In the genomic region with DNA sequence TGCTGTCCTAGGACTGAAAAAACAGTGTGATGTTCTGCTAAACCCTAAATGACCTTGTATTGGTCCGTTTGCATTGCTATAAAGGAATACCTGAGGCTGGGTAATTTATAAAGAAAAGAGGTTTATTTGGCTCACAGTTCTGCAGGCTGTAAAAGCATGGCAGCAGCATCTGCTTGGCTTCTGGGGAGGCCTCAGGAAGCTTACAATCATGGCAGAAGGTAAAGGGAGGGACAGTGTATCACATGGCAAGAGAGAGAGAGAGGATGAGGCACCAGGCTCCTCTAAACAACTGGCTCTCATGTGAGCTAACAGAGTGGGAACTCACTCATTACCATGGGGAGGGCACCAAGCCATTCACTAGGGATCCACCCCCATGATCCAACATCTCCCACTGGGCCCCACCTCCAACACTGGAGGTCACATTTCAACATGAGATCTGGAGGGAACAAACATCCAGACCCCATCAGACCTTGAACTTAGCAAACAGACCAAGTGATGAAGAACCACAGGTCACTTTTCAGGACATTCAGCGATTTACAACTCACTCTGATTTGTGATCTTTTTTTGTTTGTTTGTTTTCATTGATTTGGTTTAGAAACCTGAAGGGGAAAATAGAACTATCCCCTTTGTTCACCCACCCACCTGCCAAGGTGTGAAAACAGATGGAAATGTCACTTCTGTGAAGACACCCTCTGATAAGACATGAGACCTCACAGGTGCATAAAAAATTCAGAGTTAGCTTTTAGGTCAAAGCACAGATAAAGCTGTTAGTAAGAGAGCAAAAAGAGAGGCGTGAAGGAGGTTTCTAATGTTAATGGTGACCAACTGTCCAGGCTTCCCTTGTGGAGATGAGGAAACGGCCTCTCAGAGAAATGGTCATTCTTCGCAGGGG, we compare ENCODE assay signal across 22 cellular contexts.
DNase-seq lines count a peak whose midpoint lies in the region; ATAC-seq and TF ChIP-seq lines count a peak whose summit lies in the region.
"Had no signal": no experiment of that assay in that cellular context is flagged by ENCODE, and none has a peak within 500 bp of the region (broad histone marks: within the 10 kb centered on the region; RNA-seq: fewer than 3 reads in every experiment).

No MANE protein-coding gene starts in this region.

- H4K8ac ChIP-seq in IMR-90 (ENCODE audit: low read depth in 2 of 2, low read length in 2 of 2) = 0 out of 4 replicates have a peak overlapping the region, but pooled peaks of 1 of the 2 experiments have one; percentile 23

- H3K4me1 ChIP-seq in IMR-90 (ENCODE audit: control insufficient read depth, insufficient read depth, low read length) = peaks cover 4% of the 10 kb centered on the region
- peaks cover 0 to 27% (median 8%) of the 10 kb centered on the region in 4 donors for H3K4me1 ChIP-seq in right lobe of liver
- H3K4me1 ChIP-seq in neural progenitor cell = no peaks in the 10 kb centered on the region
- no peaks in the 10 kb centered on the region for H3K4me1 ChIP-seq in adrenal gland (replicated peaks in 1 of 2)
- H3K4me1 ChIP-seq: A549 had no signal

- no peak overlapping the region for H2AK9ac ChIP-seq in IMR-90 (replicated peaks; ENCODE audit: low read depth, low read length, poor library complexity)

- H2BK20ac ChIP-seq in IMR-90 (ENCODE audit: low read depth, low read length) = peak overlapping the region; percentile 16; the same call in 1 of the 2 replicates

- H3K23ac ChIP-seq in IMR-90 (ENCODE audit: low read depth, low read length) = no peak overlapping the region

- peak overlapping the region; percentile 69; the same call in 1 of the 2 replicates for H4K5ac ChIP-seq in IMR-90 (ENCODE audit: low read depth, low read length)

- H3K27me3 Mint-ChIP-seq in neural progenitor cell (ENCODE audit: insufficient read depth, low read depth) (peaks cover 4% of the 10 kb centered on the region), Calu3 (ENCODE audit: unreplicated experiment) (no peaks in the 10 kb centered on the region)

- 0 out of 2 replicates have a peak overlapping the region, but pooled peaks have one; percentile 65 for H3K18ac ChIP-seq in IMR-90 (ENCODE audit: low read depth, low read length)

- no peak overlapping the region for H3K4me2 ChIP-seq in IMR-90 (ENCODE audit: low read depth, low read length)
- no peak overlapping the region for H3K4me2 ChIP-seq in neural progenitor cell
- H3K4me2 ChIP-seq: A549 had no signal

- H3K27ac ChIP-seq in IMR-90 (ENCODE audit: insufficient read depth, low read length) (no peak overlapping the region), right lobe of liver (peak overlapping the region in 2 of 3 donors; percentile 81 to 83), neural progenitor cell (no peak overlapping the region), substantia nigra (ENCODE audit: low read depth, low read length, poor library complexity, severe bottlenecking) (no peak overlapping the region), adrenal gland (no peak overlapping the region)
- H3K27ac ChIP-seq: A549, GM23248 had no signal

- no peak overlapping the region for H2BK120ac ChIP-seq in IMR-90 (ENCODE audit: low read depth, low read length)

- H3K27me3 ChIP-seq in IMR-90 (ENCODE audit: control insufficient read depth, insufficient read depth, low read length) (no peaks in the 10 kb centered on the region), right lobe of liver (no peaks in the 10 kb centered on the region), neural progenitor cell (no peaks in the 10 kb centered on the region), adrenal gland (no peaks in the 10 kb centered on the region)

- H3K4me1 Mint-ChIP-seq in neural progenitor cell (peaks cover 3% of the 10 kb centered on the region), Calu3 (ENCODE audit: low read depth, unreplicated experiment) (no peaks in the 10 kb centered on the region)
- H3K4me1 Mint-ChIP-seq: CD4-positive, alpha-beta memory T cell had no signal

- H3K36me3 ChIP-seq in IMR-90 (ENCODE audit: control insufficient read depth, insufficient read depth, low read length) (no peaks in the 10 kb centered on the region), right lobe of liver (no peaks in the 10 kb centered on the region), neural progenitor cell (no peaks in the 10 kb centered on the region), adrenal gland (replicated peaks in 1 of 2) (no peaks in the 10 kb centered on the region)

- H3K9ac ChIP-seq in IMR-90 (ENCODE audit: low read depth, low read length) (no peak overlapping the region), neural progenitor cell (no peak overlapping the region)
- H3K9ac ChIP-seq: GM23248 had no signal

- H2AFZ ChIP-seq in IMR-90 (replicated peaks; ENCODE audit: low read length, poor library complexity) (no peak overlapping the region), neural progenitor cell (replicated peaks) (no peak overlapping the region)
- H2AFZ ChIP-seq: GM23248 had no signal

- H3K4ac ChIP-seq in IMR-90 (ENCODE audit: low read depth, low read length) = no peak overlapping the region; the same call in 1 of the 2 replicates

- H3K56ac ChIP-seq in IMR-90 (ENCODE audit: extremely low read depth, insufficient read depth, low read length) = no peak overlapping the region

- DNase-seq in IMR-90 = no peak
- DNase-seq in left lobe of liver (ENCODE audit: low spot score) = peak; percentile 88
- DNase-seq in right lobe of liver = peak; percentile 37 to 86 (median 79)
- DNase-seq in neural progenitor cell (ENCODE audit: low spot score) = no peak
- no peak for DNase-seq in substantia nigra (lab: John Stamatoyannopoulos, UW)
- no peak for DNase-seq in adrenal gland
- DNase-seq in Calu3 = no peak
- DNase-seq in DMS114 treated with DMSO at 0.1 percent for 48 hours (lab: John Stamatoyannopoulos, UW; ENCODE audit: unreplicated experiment) = no peak
- DNase-seq: 8988T; ACHN; AML-193; C1 segment of cervical spinal cord; CD4-positive, alpha-beta memory T cell; COR-L47; DMS79; EL; GDM1; GM23248; H7; HCEC 1CT had no signal

- TF ChIP-seq POLR2A in IMR-90 (IDR thresholded peaks at IDR 0.05; ENCODE audit: low read depth, low read length) (no peak), right lobe of liver (IDR thresholded peaks at IDR 0.05) (no peak), adrenal gland (IDR thresholded peaks at IDR 0.05) (no peak)

- TF ChIP-seq RAD21 in IMR-90 (IDR thresholded peaks at IDR 0.05; ENCODE audit: low read length) = no peak

- POLR2A ChIA-PET in IMR-90 (lab: Charles Lee; ENCODE audit: unreplicated experiment) = no interaction called here

- peak overlapping the region; percentile 25; the same call in 1 of the 2 replicates for H2AK5ac ChIP-seq in IMR-90 (ENCODE audit: low read depth, low read length)

- TF ChIP-seq CTCF in IMR-90 (conservative IDR thresholded peaks at IDR 0.05; ENCODE audit: low read depth, low read length) (no peak), right lobe of liver (IDR thresholded peaks at IDR 0.05) (no peak), neural progenitor cell (IDR thresholded peaks at IDR 0.05) (no peak), adrenal gland (IDR thresholded peaks at IDR 0.05) (no peak), Calu3 (IDR thresholded peaks at IDR 0.05; ENCODE audit: unreplicated experiment) (no peak)

- no peaks in the 10 kb centered on the region for H4K20me1 ChIP-seq in IMR-90 (ENCODE audit: insufficient read depth, low read length)
- no peaks in the 10 kb centered on the region for H4K20me1 ChIP-seq in neural progenitor cell (ENCODE audit: low read depth)

- ATAC-seq in IMR-90 (ENCODE audit: low read depth) (no peak), left lobe of liver (peak; percentile 88), right lobe of liver (peak; percentile 89 to 93 (median 92))
- ATAC-seq: A549, GM12878 had no signal

- dilution Hi-C loops in IMR-90 (cut with HindIII; ENCODE audit: low sequenced_read_pairs, unreplicated experiment) = no loop called here

- no peaks in the 10 kb centered on the region for H3K79me2 ChIP-seq in neural progenitor cell (ENCODE audit: low read depth)

- BruUV-seq in IMR-90 (replicated peaks; lab: Mats Ljungman, UMichigan) (no TSS peak), Calu3 (replicated peaks; lab: Mats Ljungman, UMichigan) (no TSS peak)

- CTCF ChIA-PET in IMR-90 (lab: Yijun Ruan, JAX) (no interaction called here), Calu3 (lab: Charles Lee) (no interaction called here)

- peaks cover 3% of the 10 kb centered on the region; the same call in 1 of the 2 replicates for H3K9me3 ChIP-seq in IMR-90 (ENCODE audit: control insufficient read depth, insufficient read depth, low read length)
- no peaks in the 10 kb centered on the region for H3K9me3 ChIP-seq in right lobe of liver
- no peaks in the 10 kb centered on the region for H3K9me3 ChIP-seq in neural progenitor cell (ENCODE audit: low read depth)
- H3K9me3 ChIP-seq in adrenal gland (replicated peaks in 1 of 3) = no peaks in the 10 kb centered on the region
- H3K9me3 ChIP-seq: A549 had no signal

- H3K14ac ChIP-seq in IMR-90 (replicated peaks; ENCODE audit: low read depth, low read length) = no peak overlapping the region

- no peaks in the 10 kb centered on the region for H3F3A ChIP-seq in neural progenitor cell (ENCODE audit: low read depth)

- in situ Hi-C loops in IMR-90 (cut with MboI; ENCODE audit: low sequenced_read_pairs) = no loop called here

- no peaks in the 10 kb centered on the region for H3K9me1 ChIP-seq in IMR-90 (ENCODE audit: insufficient read depth, low read length)

- H3K4me3 Mint-ChIP-seq in neural progenitor cell (no peak overlapping the region), Calu3 (ENCODE audit: low read depth, unreplicated experiment) (no peak overlapping the region)
- H3K4me3 Mint-ChIP-seq: CD4-positive, alpha-beta memory T cell had no signal

- H3K36me3 Mint-ChIP-seq in neural progenitor cell (peaks cover 12% of the 10 kb centered on the region), Calu3 (ENCODE audit: insufficient read depth, unreplicated experiment) (no peaks in the 10 kb centered on the region)
- H3K36me3 Mint-ChIP-seq: CD4-positive, alpha-beta memory T cell had no signal

- H4K91ac ChIP-seq in IMR-90 (ENCODE audit: insufficient read depth, low read depth, low read length) = no peak overlapping the region

- H3K27ac Mint-ChIP-seq in neural progenitor cell (peak overlapping the region; percentile 3), Calu3 (ENCODE audit: unreplicated experiment) (no peak overlapping the region)

- H2BK5ac ChIP-seq in IMR-90 (ENCODE audit: low read depth, low read length, poor library complexity, severe bottlenecking) = no peak overlapping the region

- H3K9me3 Mint-ChIP-seq in neural progenitor cell = peaks cover 15% of the 10 kb centered on the region
- H3K9me3 Mint-ChIP-seq in Calu3 (ENCODE audit: low read depth, unreplicated experiment) = peaks cover 2% of the 10 kb centered on the region

- intact Hi-C loops in IMR-90 (cut with micrococcal nuclease) = no loop called here
- intact Hi-C loops in right lobe of liver (cut with DNase I) = loop anchor here in 1 of 2 donors (10.0 kb wide), 1 partner anchor 76 kb away; no protein-coding TSS in a partner anchor
- intact Hi-C loops in adrenal gland (cut with DNase I) = no loop called here
- intact Hi-C loops in Calu3 (cut with micrococcal nuclease; ENCODE audit: unreplicated experiment) = no loop called here

- WGBS in IMR-90 (ENCODE audit: extremely low coverage in 2 of 2, insufficient read length in 1 of 2), 2 experiments = 84% methylated on average over 3 of the region's 5 CpGs; no CpG with 5 or more reads in 1 of the 2 experiments
- 46% methylated on average over 5 of the region's 5 CpGs for WGBS in right lobe of liver (ENCODE audit: insufficient coverage, low coverage, low lambda C conversion rate, missing lambda C conversion rate)
- 85 to 94% (median 91%) methylated on average over 5 of the region's 5 CpGs for WGBS in adrenal gland, 4 donors

- H2BK15ac ChIP-seq in IMR-90 (ENCODE audit: low read depth, low read length) = 0 out of 3 replicates have a peak overlapping the region, but pooled peaks have one; percentile 54

- H3K4me3 ChIP-seq in IMR-90 (ENCODE audit: insufficient read depth, low read depth, low read length) = no peak overlapping the region
- no peak overlapping the region for H3K4me3 ChIP-seq in right lobe of liver
- no peak overlapping the region for H3K4me3 ChIP-seq in neural progenitor cell
- H3K4me3 ChIP-seq in adrenal gland = no peak overlapping the region
- H3K4me3 ChIP-seq: A549, GM12878, GM23248 had no signal

- no peaks in the 10 kb centered on the region for H3K79me1 ChIP-seq in IMR-90 (ENCODE audit: low read depth in 1 of 2, low read length in 2 of 2)

Comparison
In these comparisons a context has a peak if more than half of its experiments do, and no peak if none do; other contexts are left out.
1. DNase-seq: peak in left lobe of liver (single experiment) and right lobe of liver (3 of 3); none in IMR-90 (single experiment), neural progenitor cell (single experiment), substantia nigra (0 of 49), adrenal gland (0 of 7), Calu3 (single experiment) and DMS114 treated with DMSO at 0.1 percent for 48 hours (single experiment).
2. H3K27ac ChIP-seq: peak in right lobe of liver (2 of 3); none in IMR-90 (single experiment), neural progenitor cell (single experiment), substantia nigra (single experiment) and adrenal gland (0 of 5).